8 cellular contexts compared by ENCODE assay signal in genomic region chr1:228101994-228102790, GRCh38. TPM values are rescaled to one million over a fixed set of nuclear protein-coding genes. Genes with fewer than 3 reads are reported as not detected.
DNase-seq lines count a peak whose midpoint lies in the region; ATAC-seq, FAIRE-seq and TF ChIP-seq lines count a peak whose summit lies in the region.

No MANE protein-coding gene starts in this region.

- peak overlapping the region; percentile 88 for H3K4me3 Mint-ChIP-seq in CD4-positive, alpha-beta T cell

- no peak for FAIRE-seq in bronchial epithelial cell (lab: Jason Lieb, UNC)

- H3K4me3 ChIP-seq in bronchial epithelial cell (ENCODE audit: low read depth, low read length) (peak overlapping the region; percentile 90), liver (ENCODE audit: low read depth in 1 of 3, low read length in 3 of 3) (peak overlapping the region; percentile 45 to 90 (median 82))

- peaks cover 10 to 44% (median 26%) of the 10 kb centered on the region in 4 donors for H3K4me1 ChIP-seq in liver (ENCODE audit: control insufficient read depth in 4 of 4, insufficient read depth in 4 of 4, low read length in 3 of 4)

- no peak overlapping the region for H3K9ac ChIP-seq in liver (ENCODE audit: low read depth in 1 of 2, low read length in 2 of 2)

- no peaks in the 10 kb centered on the region for H3K27me3 ChIP-seq in CD4-positive, alpha-beta T cell (ENCODE audit: control insufficient read depth, insufficient read depth, low read length)
- H3K27me3 ChIP-seq in bronchial epithelial cell (ENCODE audit: control insufficient read depth, insufficient read depth, low read length) (no peaks in the 10 kb centered on the region), liver (ENCODE audit: control insufficient read depth in 4 of 4, insufficient read depth in 4 of 4, low read length in 3 of 4) (no peaks in the 10 kb centered on the region)

- CTCF ChIA-PET in CD4-positive, alpha-beta T cell (lab: Charles Lee), result interaction anchor here (0.9 to 1.2 kb wide), 3 partner anchors 15 to 63 kb away, joined by 3 to 6 read pairs (median 3); partner anchors contain the start of gene IBA57

- H3K27ac Mint-ChIP-seq in CD4-positive, alpha-beta T cell, result peak overlapping the region; percentile 87

- intact Hi-C loops in CD4-positive, alpha-beta T cell (cut with DNase I, micrococcal nuclease), result loop anchor here (2.0 to 10.0 kb wide), 4 partner anchors 43 to 367 kb away; partner anchors contain the start of genes JMJD4 (in 1 of the 2), SNAP47 (in 1 of the 2) and TRIM11 (in 1 of the 2)

- no peak for TF ChIP-seq RAD21 in liver (IDR thresholded peaks at IDR 0.05)

- peak overlapping the region; percentile 51 for H3K27ac ChIP-seq in CD4-positive, alpha-beta T cell (ENCODE audit: low read depth, low read length)
- H3K27ac ChIP-seq in liver (ENCODE audit: low read depth in 1 of 2, low read length in 2 of 2), result no peak overlapping the region

- H3K36me3 ChIP-seq in bronchial epithelial cell (ENCODE audit: control insufficient read depth, insufficient read depth, low read length), result peaks cover 14% of the 10 kb centered on the region
- H3K36me3 ChIP-seq in liver (ENCODE audit: control insufficient read depth in 4 of 4, insufficient read depth in 3 of 4, low read depth in 1 of 4, low read length in 3 of 4), result peaks cover 9 to 40% (median 28%) of the 10 kb centered on the region in 4 donors

- no peaks in the 10 kb centered on the region for H3K9me3 ChIP-seq in CD4-positive, alpha-beta T cell (ENCODE audit: control insufficient read depth, low read length)
- H3K9me3 ChIP-seq in liver (ENCODE audit: control insufficient read depth in 4 of 4, low read length in 3 of 4), result no peaks in the 10 kb centered on the region

- peak; percentile 56 for ATAC-seq in CD4-positive, alpha-beta T cell (ENCODE audit: poor library complexity)
- peak; percentile 25 for ATAC-seq in GM19438 (IDR thresholded peaks at IDR 0.05; ENCODE audit: low read depth, unreplicated experiment)

- WGBS in liver, result 8% methylated on average over 73 of the region's 73 CpGs

- POLR2A ChIA-PET in CD4-positive, alpha-beta T cell (lab: Charles Lee), result interaction anchor here (0.7 to 6.9 kb wide), 5 partner anchors 15 to 538 kb away, joined by 3 to 44 read pairs (median 5); partner anchors contain the start of genes ARF1 and IBA57

- peak; percentile 30 for TF ChIP-seq CTCF in CD4-positive, alpha-beta T cell (IDR thresholded peaks at IDR 0.05)
- TF ChIP-seq CTCF in bronchial epithelial cell (IDR thresholded peaks at IDR 0.05; ENCODE audit: insufficient read depth, low read length, severe bottlenecking) (peak; percentile 45), liver (IDR thresholded peaks at IDR 0.05; ENCODE audit: low read depth, low read length, missing input control) (no peak)

- peaks cover 63% of the 10 kb centered on the region for H3K36me3 Mint-ChIP-seq in CD4-positive, alpha-beta T cell (ENCODE audit: low read depth)

- DNase-seq in CD4-positive, alpha-beta T cell, result peak; percentile 41 to 63 (median 52)
- DNase-seq in HPDE6-E6E7 (ENCODE audit: extremely low spot score) (peak; percentile 69), T-helper 22 cell (ENCODE audit: low read depth) (peak; percentile 61), bronchial epithelial cell (ENCODE audit: low read depth) (no peak), superior temporal gyrus (ENCODE audit: extremely low spot score) (no peak)
- DNase-seq in stimulated activated naive CD4-positive, alpha-beta T cell (lab: John Stamatoyannopoulos, UW), result peak in 5 of 6 experiments; percentile 48 to 64 (median 62)

- H3K27me3 Mint-ChIP-seq in CD4-positive, alpha-beta T cell, result no peaks in the 10 kb centered on the region

- no peaks in the 10 kb centered on the region for H3K9me3 Mint-ChIP-seq in CD4-positive, alpha-beta T cell

- H3K4me1 Mint-ChIP-seq in CD4-positive, alpha-beta T cell (ENCODE audit: low read depth), result peaks cover 32% of the 10 kb centered on the region

TF ChIP-seq in liver, 16 proteins besides CTCF, POLR2A, EP300 and RAD21:
- TF ChIP-seq JUND (IDR thresholded peaks at IDR 0.05) (no peak), TAF1 (conservative IDR thresholded peaks at IDR 0.05) (no peak), YY1 (IDR thresholded peaks at IDR 0.05) (no peak), ATF3 (IDR thresholded peaks at IDR 0.05) (no peak), SP1 (IDR thresholded peaks at IDR 0.05) (no peak), FOXA2 (IDR thresholded peaks at IDR 0.05) (no peak), RXRA (IDR thresholded peaks at IDR 0.05) (no peak)

RNA-seq across cellular contexts. Expression of gene C1orf35, which starts 0.9 kb away (rescaled TPM):
- total RNA-seq in CD4-positive, alpha-beta T cell, result 10 to 100 TPM; 36.6 to 40.3 TPM
- 16.1 and 17.1 TPM in 2 replicates for total RNA-seq in bronchial epithelial cell
- total RNA-seq in liver, result 1 to 10 TPM; 4.0 to 6.9 TPM
- 1 to 10 TPM; 6.0 to 7.5 TPM for polyA plus RNA-seq in liver

RNA-seq across cellular contexts. Expression of gene MRPL55, which starts 6.9 kb away (rescaled TPM):
- total RNA-seq in CD4-positive, alpha-beta T cell, result 100 to 1,000 TPM; 120 to 128 TPM
- total RNA-seq in bronchial epithelial cell (43.2 and 87.7 TPM in 2 replicates), liver (10 to 100 TPM; 38.9 to 44.4 TPM)
- 100 to 1,000 TPM in 1 of 2 donors, 10 to 100 TPM in 1; 79.5 to 119 TPM for polyA plus RNA-seq in liver

RNA-seq across cellular contexts. Expression of gene ARF1, which starts 19.7 kb away (rescaled TPM):
- total RNA-seq in CD4-positive, alpha-beta T cell, result 100 to 1,000 TPM; 318 to 322 TPM
- total RNA-seq in bronchial epithelial cell (240 and 297 TPM in 2 replicates), liver (100 to 1,000 TPM; 151 to 208 TPM)
- polyA plus RNA-seq in liver, result 100 to 1,000 TPM; 217 to 282 TPM

RNA-seq across cellular contexts. Expression of gene GUK1, which starts 37.9 kb away (rescaled TPM):
- 100 to 1,000 TPM; 373 to 378 TPM for total RNA-seq in CD4-positive, alpha-beta T cell
- total RNA-seq in bronchial epithelial cell (519 and 695 TPM in 2 replicates), liver (100 to 1,000 TPM; 147 to 251 TPM)
- 100 to 1,000 TPM; 186 to 245 TPM for polyA plus RNA-seq in liver

RNA-seq across cellular contexts. Expression of gene GJC2, which starts 47.5 kb away (rescaled TPM):
- 1 to 10 TPM; 2.1 to 2.4 TPM for total RNA-seq in CD4-positive, alpha-beta T cell
- total RNA-seq in bronchial epithelial cell, result 2.9 and 5.5 TPM in 2 replicates
- total RNA-seq in liver, result under 1 TPM; 0.25 to 0.79 TPM
- polyA plus RNA-seq in liver, result under 1 TPM in 1 of 2 donors, not detected in 1; 0.10 TPM

Comparison
In these comparisons a context has a peak if more than half of its experiments do, and no peak if none do; other contexts are left out.
1. DNase-seq: peak in CD4-positive, alpha-beta T cell (10 of 10), HPDE6-E6E7 (single experiment), T-helper 22 cell (single experiment) and stimulated activated naive CD4-positive, alpha-beta T cell (5 of 6); none in bronchial epithelial cell (single experiment) and superior temporal gyrus (single experiment).